In genomic region chr17:81002409-81003361, GRCh38 we compare ENCODE assay signal across 8 cellular contexts. TPM values are rescaled to one million over a fixed set of nuclear protein-coding genes. Genes with fewer than 3 reads are reported as not detected.
DNase-seq lines count a peak whose midpoint lies in the region; ATAC-seq lines count a peak whose summit lies in the region.

No MANE protein-coding gene starts in this region.

- no peak overlapping the region for H3K4me3 Mint-ChIP-seq in activated T-helper 17 cell treated with anti-CD3 and anti-CD28 coated beads, Interleukin-2, amount 50 U/mL, for 72 hours

- ATAC-seq in activated T-helper 17 cell treated with anti-CD3 and anti-CD28 coated beads, Interleukin-2, amount 50 U/mL, for 72 hours (replicated peaks) = peak; percentile 18
- no peak for ATAC-seq in GM21737 (IDR thresholded peaks at IDR 0.05; ENCODE audit: unreplicated experiment)
- ATAC-seq in GM19035 (IDR thresholded peaks at IDR 0.05; ENCODE audit: unreplicated experiment) = no peak
- no peak for ATAC-seq in HG03342 (IDR thresholded peaks at IDR 0.05; ENCODE audit: unreplicated experiment)

- peak; percentile 10 for DNase-seq in DMS79 (lab: John Stamatoyannopoulos, UW)
- peak; percentile 51 for DNase-seq in NCI-H1092 (lab: John Stamatoyannopoulos, UW)
- DNase-seq in left kidney (ENCODE audit: low read depth, low spot score) = peak; percentile 62
- DNase-seq in NCI-H226 = no peak

- peaks cover 5% of the 10 kb centered on the region for H3K4me1 Mint-ChIP-seq in activated T-helper 17 cell treated with anti-CD3 and anti-CD28 coated beads, Interleukin-2, amount 50 U/mL, for 72 hours

- peaks cover 7% of the 10 kb centered on the region for H3K36me3 Mint-ChIP-seq in activated T-helper 17 cell treated with anti-CD3 and anti-CD28 coated beads, Interleukin-2, amount 50 U/mL, for 72 hours (ENCODE audit: low read depth)

- H3K27ac Mint-ChIP-seq in activated T-helper 17 cell treated with anti-CD3 and anti-CD28 coated beads, Interleukin-2, amount 50 U/mL, for 72 hours = no peak overlapping the region

- peaks cover 7% of the 10 kb centered on the region for H3K27me3 Mint-ChIP-seq in activated T-helper 17 cell treated with anti-CD3 and anti-CD28 coated beads, Interleukin-2, amount 50 U/mL, for 72 hours

- no peaks in the 10 kb centered on the region for H3K9me3 Mint-ChIP-seq in activated T-helper 17 cell treated with anti-CD3 and anti-CD28 coated beads, Interleukin-2, amount 50 U/mL, for 72 hours

RNA-seq across cellular contexts. Expression of gene CHMP6, which starts 11.0 kb away (rescaled TPM):
- 10 to 100 TPM; 17.2 to 19.8 TPM for total RNA-seq in activated T-helper 17 cell treated with anti-CD3 and anti-CD28 coated beads, Interleukin-2, amount 50 U/mL, for 72 hours

RNA-seq across cellular contexts. Expression of gene BAIAP2, which starts 32.3 kb away (rescaled TPM):
- total RNA-seq in activated T-helper 17 cell treated with anti-CD3 and anti-CD28 coated beads, Interleukin-2, amount 50 U/mL, for 72 hours = 1 to 10 TPM; 4.6 to 4.8 TPM
